In the genomic region with DNA sequence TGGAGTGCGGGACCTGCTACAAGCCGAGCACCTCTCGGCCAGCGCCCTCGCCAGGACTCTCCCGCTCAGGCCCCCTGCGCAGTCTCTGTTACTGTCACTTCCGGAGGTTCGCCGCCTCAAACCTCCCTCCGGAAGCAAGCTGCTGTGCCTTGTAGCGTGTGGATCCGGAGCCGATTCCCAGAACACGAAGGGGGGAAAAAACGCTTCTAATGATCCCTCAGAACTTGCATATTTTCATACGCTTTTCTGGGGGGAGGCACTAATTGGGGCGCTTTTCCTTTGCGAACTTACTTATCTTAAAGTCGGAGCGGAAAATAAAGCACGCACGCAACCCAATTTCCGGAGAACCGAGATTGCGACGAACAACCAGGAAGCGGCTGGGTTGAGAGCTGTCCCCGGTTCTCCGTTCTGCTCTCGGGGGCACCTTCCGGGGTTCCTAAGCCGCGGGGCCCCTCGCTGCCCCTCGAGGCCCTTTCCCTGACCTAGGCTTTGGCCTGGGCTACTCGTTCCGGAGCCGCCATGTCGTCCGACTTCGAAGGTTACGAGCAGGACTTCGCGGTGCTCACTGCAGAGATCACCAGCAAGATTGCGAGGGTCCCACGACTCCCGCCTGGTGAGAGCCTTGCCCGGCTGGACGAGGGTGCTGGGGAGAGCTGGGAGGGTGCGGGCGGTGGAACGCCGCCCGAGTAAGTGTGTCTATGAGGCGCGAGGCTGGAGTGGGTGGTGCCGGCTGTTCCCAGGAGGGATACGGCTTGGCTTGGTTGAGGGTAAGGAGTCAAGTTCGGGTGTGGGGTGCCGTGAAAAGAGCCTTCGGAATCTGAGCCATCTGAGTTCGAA, we compare ENCODE assay signal across 8 cellular contexts. TPM values are rescaled to one million over a fixed set of nuclear protein-coding genes. Genes with fewer than 3 reads are reported as not detected.
DNase-seq lines count a peak whose midpoint lies in the region; ATAC-seq and TF ChIP-seq lines count a peak whose summit lies in the region.

Gene VTI1A (plus strand): TSS at position 361 of the 837 bp plus-strand sequence. CDS start 159 bp downstream, at position 520.
Gene ZDHHC6 (minus strand): TSS at position 60 of the 837 bp plus-strand sequence. CDS start 1,478 bp downstream, outside the sequence.

- H3K36me3 ChIP-seq in adipocyte (ENCODE audit: control insufficient read depth, insufficient read depth, low read length, severe bottlenecking) (peaks cover 29% of the 10 kb centered on the region), heart left ventricle (peaks cover 0 to 48% (median 22%) of the 10 kb centered on the region in 9 donors), upper lobe of right lung (peaks cover 30% of the 10 kb centered on the region)

- H3K9me3 ChIP-seq in adipocyte (ENCODE audit: control insufficient read depth, low read length): no peaks in the 10 kb centered on the region
- H3K9me3 ChIP-seq in heart left ventricle: no peaks in the 10 kb centered on the region
- no peaks in the 10 kb centered on the region for H3K9me3 ChIP-seq in upper lobe of right lung

- intact Hi-C loops in heart left ventricle (cut with DNase I): loop anchor here in 3 of 10 donors (5.0 to 10.0 kb wide), 3 partner anchors 262 to 272 kb away; partner anchors contain the start of gene GPAM (in 2 of the 3)
- intact Hi-C loops in posterior vena cava (cut with DNase I): no loop called here
- intact Hi-C loops in upper lobe of right lung (cut with DNase I): no loop called here

- H3K27ac ChIP-seq in heart left ventricle: peak within 1 kb of the TSS; percentile 48 to 97 (median 86)
- H3K27ac ChIP-seq in upper lobe of right lung: peak within 1 kb of the TSS; percentile 95

- ATAC-seq in HG02571 (IDR thresholded peaks at IDR 0.05; ENCODE audit: unreplicated experiment): peak; percentile 93
- peak; percentile 94 to 99 (median 98) for ATAC-seq in heart left ventricle
- peak; percentile 97 for ATAC-seq in upper lobe of right lung

- WGBS in heart left ventricle, 4 donors: 0% methylated on average over 38 to 63 of the region's 63 CpGs

- H3K4me1 ChIP-seq in adipocyte (ENCODE audit: control insufficient read depth, insufficient read depth, low read length) (peaks cover 19% of the 10 kb centered on the region), heart left ventricle (peaks cover 0 to 34% (median 25%) of the 10 kb centered on the region in 12 donors), upper lobe of right lung (peaks cover 26% of the 10 kb centered on the region)

- TF ChIP-seq CTCF in GM12865 (IDR thresholded peaks at IDR 0.05; ENCODE audit: insufficient read depth, low read depth, low read length, missing control alignments): peak; percentile 15
- no peak for TF ChIP-seq CTCF in NB4 (IDR thresholded peaks at IDR 0.05; ENCODE audit: low read depth, low read length)
- peak in 4 of 12 donors; percentile 22 to 30 (median 24) for TF ChIP-seq CTCF in heart left ventricle (IDR thresholded peaks at IDR 0.05)
- no peak for TF ChIP-seq CTCF in upper lobe of right lung (IDR thresholded peaks at IDR 0.05)

- TF ChIP-seq POLR2A in NB4 (IDR thresholded peaks at IDR 0.05; ENCODE audit: extremely low read depth, insufficient read length): peak; percentile 91
- TF ChIP-seq POLR2A in heart left ventricle (IDR thresholded peaks at IDR 0.05): no peak

- H3K27me3 ChIP-seq in adipocyte (replicated peaks; ENCODE audit: control insufficient read depth, insufficient read depth, low read length): no peaks in the 10 kb centered on the region
- H3K27me3 ChIP-seq in heart left ventricle: no peaks in the 10 kb centered on the region
- no peaks in the 10 kb centered on the region for H3K27me3 ChIP-seq in upper lobe of right lung

- H3K4me3 ChIP-seq in GM12865 (ENCODE audit: low read depth, low read length) (peak within 1 kb of the TSS; percentile 87), NB4 (ENCODE audit: low read depth, low read length) (peak within 1 kb of the TSS; percentile 93), adipocyte (ENCODE audit: low read length) (peak within 1 kb of the TSS; percentile 98), heart left ventricle (peak within 1 kb of the TSS; percentile 75 to 100 (median 86)), upper lobe of right lung (peak within 1 kb of the TSS; percentile 96)

- peak; percentile 92 for DNase-seq in GM12865 (ENCODE audit: low read depth)
- peak; percentile 92 for DNase-seq in NB4 (ENCODE audit: low read depth)
- DNase-seq in SW480 (ENCODE audit: low spot score): peak; percentile 83
- DNase-seq in adipocyte (ENCODE audit: low read depth): peak; percentile 95
- DNase-seq in heart left ventricle: peak; percentile 84 to 90 (median 89)
- peak; percentile 95 for DNase-seq in posterior vena cava (ENCODE audit: low spot score)
- peak; percentile 91 for DNase-seq in upper lobe of right lung

- H3K9ac ChIP-seq in adipocyte (ENCODE audit: low read length): peak within 1 kb of the TSS; percentile 98

RNA-seq across cellular contexts. Expression of gene VTI1A, which starts in this region (rescaled TPM):
- total RNA-seq in heart left ventricle (10 to 100 TPM; 16.8 to 33.1 (median 24.8) TPM), posterior vena cava (10 to 100 TPM; 32.3 to 35.5 TPM), upper lobe of right lung (29.7 TPM)
- 10 to 100 TPM in 1 of 2 donors, 1 to 10 TPM in 1; 6.0 to 20.2 TPM for polyA plus RNA-seq in heart left ventricle

RNA-seq across cellular contexts. Expression of gene ZDHHC6, which starts in this region (rescaled TPM):
- total RNA-seq in heart left ventricle: 10 to 100 TPM in 8 of 9 donors, 1 to 10 TPM in 1; 10.0 to 20.2 (median 16.5) TPM
- polyA plus RNA-seq in heart left ventricle: 10 to 100 TPM; 13.9 to 26.1 TPM
- 10 to 100 TPM; 19.0 to 25.0 TPM for total RNA-seq in posterior vena cava
- 34.9 TPM for total RNA-seq in upper lobe of right lung

Comparison
In these comparisons a context has a peak if more than half of its experiments do, and no peak if none do; other contexts are left out.
1. Peak in every context shown above with its lines: DNase-seq, ATAC-seq, H3K4me3 ChIP-seq and H3K27ac ChIP-seq.